Comparison of ENCODE assay signal across 8 cellular contexts in genomic region chr14:90815817-90816662, GRCh38. TPM values are rescaled to one million over a fixed set of nuclear protein-coding genes. Genes with fewer than 3 reads are reported as not detected.
DNase-seq lines count a peak whose midpoint lies in the region; ATAC-seq and TF ChIP-seq lines count a peak whose summit lies in the region.

Gene TTC7B (minus strand): TSS chr14:90816430. CDS start chr14:90816295, 135 bp downstream.

- H3K79me1 ChIP-seq in H9 (ENCODE audit: insufficient read depth, low read depth, low read length, poor library complexity, severe bottlenecking) = no peaks in the 10 kb centered on the region

- H3K27ac Mint-ChIP-seq in H9 = peak within 1 kb of the TSS in 1 of 3 experiments; percentile 62; a peak in 1 of 7 replicates
- H3K27ac Mint-ChIP-seq in activated naive CD8-positive, alpha-beta T cell treated with anti-CD3 and anti-CD28 coated beads, Interleukin-2, amount 50 U/mL, for 24 hours = no peak within 1 kb of the TSS

- H2BK5ac ChIP-seq in H9 (ENCODE audit: insufficient read length, low read length) = no peak within 1 kb of the TSS

- no peak within 1 kb of the TSS for H3T11ph ChIP-seq in H9 (ENCODE audit: low read length)

- peak within 1 kb of the TSS; percentile 51 to 55 for H3K4me3 ChIP-seq in prostate gland

- no peak within 1 kb of the TSS for H3K23ac ChIP-seq in H9 (ENCODE audit: insufficient read length, low read depth, low read length)

- H4K8ac ChIP-seq in H9 (replicated peaks; ENCODE audit: insufficient read length, low read depth, low read length) = no peak within 1 kb of the TSS

- no peaks in the 10 kb centered on the region for H3K36me3 ChIP-seq in prostate gland

- no peaks in the 10 kb centered on the region for H3K9me3 Mint-ChIP-seq in H9
- no peaks in the 10 kb centered on the region for H3K9me3 Mint-ChIP-seq in activated naive CD8-positive, alpha-beta T cell treated with anti-CD3 and anti-CD28 coated beads, Interleukin-2, amount 50 U/mL, for 24 hours

- H3K27me3 Mint-ChIP-seq in H9 (ENCODE audit: low read depth) = peaks cover 29% of the 10 kb centered on the region
- peaks cover 22% of the 10 kb centered on the region for H3K27me3 Mint-ChIP-seq in activated naive CD8-positive, alpha-beta T cell treated with anti-CD3 and anti-CD28 coated beads, Interleukin-2, amount 50 U/mL, for 24 hours

- no peak within 1 kb of the TSS for H2AK5ac ChIP-seq in H9 (ENCODE audit: insufficient read length, low read length)

- no peaks in the 10 kb centered on the region; a peak in 1 of 7 replicates for H3K36me3 Mint-ChIP-seq in H9 (ENCODE audit: insufficient read depth in 1 of 3, low read depth in 3 of 3)
- no peaks in the 10 kb centered on the region for H3K36me3 Mint-ChIP-seq in activated naive CD8-positive, alpha-beta T cell treated with anti-CD3 and anti-CD28 coated beads, Interleukin-2, amount 50 U/mL, for 24 hours (ENCODE audit: low read depth)

- no peaks in the 10 kb centered on the region for H3K79me2 ChIP-seq in H9 (ENCODE audit: insufficient read depth, low read length)

- H3K14ac ChIP-seq in H9 (ENCODE audit: insufficient read depth, low read length) = peak within 1 kb of the TSS; percentile 83

- peaks cover 4% of the 10 kb centered on the region for H3K23me2 ChIP-seq in H9 (ENCODE audit: insufficient read length, low read depth, low read length, poor library complexity, severe bottlenecking)

- TF ChIP-seq POLR2A in prostate gland (IDR thresholded peaks at IDR 0.05) = no peak

- no peak within 1 kb of the TSS for H3K18ac ChIP-seq in H9 (ENCODE audit: insufficient read length, low read depth, low read length)

- ATAC-seq in activated naive CD8-positive, alpha-beta T cell treated with anti-CD3 and anti-CD28 coated beads, Interleukin-2, amount 50 U/mL, for 24 hours = peak; percentile 15
- peak; percentile 85 for ATAC-seq in left ventricle myocardium superior

- peak; percentile 7 for DNase-seq in DMS153 treated with DMSO at 0.1 percent for 48 hours (lab: John Stamatoyannopoulos, UW; ENCODE audit: unreplicated experiment)
- no peak for DNase-seq in DMS153 (lab: John Stamatoyannopoulos, UW)
- peak; percentile 60 for DNase-seq in H9
- peak; percentile 26 for DNase-seq in NCI-H774 (lab: John Stamatoyannopoulos, UW)
- peak; percentile 47 for DNase-seq in activated naive CD8-positive, alpha-beta T cell treated with anti-CD3 and anti-CD28 coated beads, Interleukin-2, amount 50 U/mL, for 24 hours
- peak; percentile 82 for DNase-seq in left ventricle myocardium superior
- no peak for DNase-seq in prostate gland (ENCODE audit: low spot score)
- no peak for DNase-seq in SIG-M5 (lab: John Stamatoyannopoulos, UW)

- TF ChIP-seq CTCF in H9 (conservative IDR thresholded peaks at IDR 0.05) (peak; percentile 29; the same call in 1 of the 3 replicates), prostate gland (IDR thresholded peaks at IDR 0.05) (no peak)

- peak within 1 kb of the TSS; percentile 39 for H3K9ac ChIP-seq in H9 (ENCODE audit: extremely low read depth, insufficient read length, low read length)

- peak within 1 kb of the TSS; percentile 83 for H3K4me2 ChIP-seq in H9 (ENCODE audit: insufficient read depth, insufficient read length, low read length)

- no peak within 1 kb of the TSS for H2AFZ ChIP-seq in H9 (ENCODE audit: low read length)

- H3K4me1 Mint-ChIP-seq in H9 = peaks cover 5 to 8% of the 10 kb centered on the region in 2 experiments
- peaks cover 10% of the 10 kb centered on the region for H3K4me1 Mint-ChIP-seq in activated naive CD8-positive, alpha-beta T cell treated with anti-CD3 and anti-CD28 coated beads, Interleukin-2, amount 50 U/mL, for 24 hours

- no peak within 1 kb of the TSS for H2BK15ac ChIP-seq in H9 (ENCODE audit: low read depth, low read length)

- no peaks in the 10 kb centered on the region for H4K20me1 ChIP-seq in H9 (ENCODE audit: control insufficient read depth, insufficient read depth, insufficient read length)

- H2BK12ac ChIP-seq in H9 (ENCODE audit: insufficient read length, low read depth, low read length) = no peak within 1 kb of the TSS

- H2BK20ac ChIP-seq in H9 (ENCODE audit: low read depth, low read length, poor library complexity, severe bottlenecking) = no peak within 1 kb of the TSS

- no peak within 1 kb of the TSS for H4K91ac ChIP-seq in H9 (ENCODE audit: insufficient read length, low read depth, low read length)

- H3K56ac ChIP-seq in H9 (ENCODE audit: insufficient read length, low read depth, low read length) = no peak within 1 kb of the TSS

- H4K5ac ChIP-seq in H9 (ENCODE audit: insufficient read length, low read depth, low read length) = no peak within 1 kb of the TSS

- H3K4me1 ChIP-seq in H9 (ENCODE audit: insufficient read depth, low read length) (no peaks in the 10 kb centered on the region), prostate gland (replicated peaks) (peaks cover 5% of the 10 kb centered on the region)

- H3K4ac ChIP-seq in H9 (ENCODE audit: low read depth, low read length) = no peak within 1 kb of the TSS

- H3K4me3 Mint-ChIP-seq in H9 = peak within 1 kb of the TSS; percentile 76 to 84
- H3K4me3 Mint-ChIP-seq in activated naive CD8-positive, alpha-beta T cell treated with anti-CD3 and anti-CD28 coated beads, Interleukin-2, amount 50 U/mL, for 24 hours = peak within 1 kb of the TSS; percentile 63

- no peak within 1 kb of the TSS for H2BK120ac ChIP-seq in H9 (ENCODE audit: low read depth, low read length, poor library complexity, severe bottlenecking)

- no CpG with 5 or more reads among the region's 111 CpGs for WGBS in H9 (ENCODE audit: extremely low coverage, insufficient read length, low lambda C conversion rate)
- WGBS in prostate gland = under 1% methylated on average over 77 of the region's 111 CpGs

- intact Hi-C loops in left ventricle myocardium superior (cut with micrococcal nuclease) (no loop called here), prostate gland (cut with DNase I) (loop anchor here (10.0 kb wide), 1 partner anchor 511 kb away; no protein-coding TSS in a partner anchor)

- H3K27ac ChIP-seq in H9 (ENCODE audit: insufficient read length, low read depth, low read length) (no peak within 1 kb of the TSS), prostate gland (peak within 1 kb of the TSS in 1 of 2 donors; percentile 43)

- H3K27me3 ChIP-seq in H9 (ENCODE audit: insufficient read depth, low read length) (no peaks in the 10 kb centered on the region), prostate gland (replicated peaks; ENCODE audit: insufficient read depth) (no peaks in the 10 kb centered on the region)

- no peaks in the 10 kb centered on the region for H3K9me3 ChIP-seq in H9 (ENCODE audit: control insufficient read depth, low read depth, low read length)
- H3K9me3 ChIP-seq in prostate gland = no peaks in the 10 kb centered on the region

RNA-seq across cellular contexts. Expression of gene TTC7B, which starts in this region (rescaled TPM):
- 30.3 and 33.7 TPM in 2 replicates for total RNA-seq in H9 (2021)
- 72.2 TPM for total RNA-seq in left ventricle myocardium superior
- 10 to 100 TPM; 25.0 to 40.7 TPM for total RNA-seq in prostate gland

Comparison
In these comparisons a context has a peak if more than half of its experiments do, and no peak if none do; other contexts are left out.
1. DNase-seq: peak in DMS153 treated with DMSO at 0.1 percent for 48 hours (single experiment), H9 (single experiment), NCI-H774 (single experiment), activated naive CD8-positive, alpha-beta T cell treated with anti-CD3 and anti-CD28 coated beads, Interleukin-2, amount 50 U/mL, for 24 hours (single experiment) and left ventricle myocardium superior (single experiment); none in DMS153 (single experiment), prostate gland (single experiment) and SIG-M5 (single experiment).